Comparison of ENCODE assay signal across 24 cellular contexts in genomic region chrX:97405031-97405685, GRCh38.
DNase-seq lines count a peak whose midpoint lies in the region; ATAC-seq, FAIRE-seq and TF ChIP-seq lines count a peak whose summit lies in the region.
"Had no signal": no experiment of that assay in that cellular context is flagged by ENCODE, and none has a peak within 500 bp of the region (broad histone marks: within the 10 kb centered on the region; RNA-seq: fewer than 3 reads in every experiment).

No MANE protein-coding gene starts in this region.

- no peaks in the 10 kb centered on the region for H3K4me1 ChIP-seq in mammary epithelial cell (ENCODE audit: insufficient read depth, low read length)
- H3K4me1 ChIP-seq: BLaER1, Caco-2 had no signal

- peaks cover 4% of the 10 kb centered on the region for H3K9me3 ChIP-seq in mammary epithelial cell (replicated peaks; ENCODE audit: insufficient read depth, low read length)
- H3K9me3 ChIP-seq: Caco-2 had no signal

- H3K27ac ChIP-seq in mammary epithelial cell (ENCODE audit: insufficient read depth, low read depth, low read length), result no peak overlapping the region
- H3K27ac ChIP-seq: 22Rv1, BLaER1 had no signal

- H3K27ac Mint-ChIP-seq in MCF 10A (ENCODE audit: low read depth, unreplicated experiment), result no peak overlapping the region
- H3K27ac Mint-ChIP-seq in activated CD4-positive, alpha-beta memory T cell treated with anti-CD3 and anti-CD28 coated beads, Interleukin-2, amount 10 ng/mL, durations not matched to agents 7 days and 5 days, result no peak overlapping the region
- H3K27ac Mint-ChIP-seq: CD4-positive, alpha-beta T cell had no signal

- H3K4me1 Mint-ChIP-seq in MCF 10A (ENCODE audit: insufficient read depth, unreplicated experiment), result no peaks in the 10 kb centered on the region
- H3K4me1 Mint-ChIP-seq in activated CD4-positive, alpha-beta memory T cell treated with anti-CD3 and anti-CD28 coated beads, Interleukin-2, amount 10 ng/mL, durations not matched to agents 7 days and 5 days, result peaks cover 32% of the 10 kb centered on the region

- in situ Hi-C loops in mammary epithelial cell (cut with MboI; ENCODE audit: low sequenced_read_pairs in 2 of 2), result no loop called here

- intact Hi-C loops in MCF 10A (cut with micrococcal nuclease), result no loop called here
- intact Hi-C loops in mammary epithelial cell (cut with micrococcal nuclease), result no loop called here

- peaks cover 18% of the 10 kb centered on the region for H3K27me3 Mint-ChIP-seq in MCF 10A (ENCODE audit: insufficient read depth, unreplicated experiment)
- no peaks in the 10 kb centered on the region for H3K27me3 Mint-ChIP-seq in activated CD4-positive, alpha-beta memory T cell treated with anti-CD3 and anti-CD28 coated beads, Interleukin-2, amount 10 ng/mL, durations not matched to agents 7 days and 5 days
- H3K27me3 Mint-ChIP-seq: CD4-positive, alpha-beta T cell had no signal

- peaks cover 10% of the 10 kb centered on the region for H3K9me3 Mint-ChIP-seq in MCF 10A (ENCODE audit: unreplicated experiment)
- H3K9me3 Mint-ChIP-seq in activated CD4-positive, alpha-beta memory T cell treated with anti-CD3 and anti-CD28 coated beads, Interleukin-2, amount 10 ng/mL, durations not matched to agents 7 days and 5 days, result peaks cover 3% of the 10 kb centered on the region
- H3K9me3 Mint-ChIP-seq: CD4-positive, alpha-beta T cell had no signal

- H3K36me3 Mint-ChIP-seq in MCF 10A (ENCODE audit: insufficient read depth, unreplicated experiment), result peaks cover 7% of the 10 kb centered on the region
- H3K36me3 Mint-ChIP-seq in activated CD4-positive, alpha-beta memory T cell treated with anti-CD3 and anti-CD28 coated beads, Interleukin-2, amount 10 ng/mL, durations not matched to agents 7 days and 5 days (ENCODE audit: low read depth), result peaks cover 11% of the 10 kb centered on the region

- WGBS in mammary epithelial cell (ENCODE audit: low coverage, missing lambda C conversion rate), result 82% methylated on average over 4 of the region's 4 CpGs

- ATAC-seq in GM21576 (IDR thresholded peaks at IDR 0.05; ENCODE audit: unreplicated experiment), result no peak
- no peak for ATAC-seq in HG02571 (IDR thresholded peaks at IDR 0.05; ENCODE audit: unreplicated experiment)
- ATAC-seq: K562 had no signal

- no peak overlapping the region for H3K9ac ChIP-seq in mammary epithelial cell (ENCODE audit: insufficient read depth, low read length)
- H3K9ac ChIP-seq: BLaER1 had no signal

- H3K4me3 ChIP-seq in mammary epithelial cell (replicated peaks in 1 of 3; ENCODE audit: insufficient read depth in 1 of 3, low read depth in 2 of 3, low read length in 3 of 3), result no peak overlapping the region
- H3K4me3 ChIP-seq: BLaER1, K562 had no signal

- peak; percentile 69 for FAIRE-seq in colon (lab: Jason Lieb, UNC)
- FAIRE-seq: K562, RCC 7860 had no signal

- H3K79me2 ChIP-seq in mammary epithelial cell (ENCODE audit: insufficient read depth, low read length), result no peaks in the 10 kb centered on the region

- no peak overlapping the region for H3K4me3 Mint-ChIP-seq in MCF 10A (ENCODE audit: unreplicated experiment)
- H3K4me3 Mint-ChIP-seq in activated CD4-positive, alpha-beta memory T cell treated with anti-CD3 and anti-CD28 coated beads, Interleukin-2, amount 10 ng/mL, durations not matched to agents 7 days and 5 days, result no peak overlapping the region
- H3K4me3 Mint-ChIP-seq: CD4-positive, alpha-beta T cell had no signal

- no peak overlapping the region for H2AFZ ChIP-seq in mammary epithelial cell (ENCODE audit: low read depth, low read length)

- no TSS peak for BruUV-seq in MCF 10A (replicated peaks; lab: Mats Ljungman, UMichigan)
- BruUV-seq in mammary epithelial cell (replicated peaks; lab: Mats Ljungman, UMichigan), result no TSS peak

- CTCF ChIA-PET in MCF 10A (lab: Yijun Ruan, JAX), result no interaction called here
- CTCF ChIA-PET in mammary epithelial cell (lab: Charles Lee; ENCODE audit: low non-redundant PET), result no interaction called here
- CTCF ChIA-PET in activated CD4-positive, alpha-beta memory T cell treated with anti-CD3 and anti-CD28 coated beads, Interleukin-2, amount 10 ng/mL, durations not matched to agents 7 days and 5 days (lab: Charles Lee), result no interaction called here

- DNase-seq in MCF 10A (ENCODE audit: unreplicated experiment), result peak; percentile 21
- DNase-seq in mammary epithelial cell, result no peak
- peak; percentile 55 for DNase-seq in iris pigment epithelial cell (ENCODE audit: low read depth)
- no peak for DNase-seq in NOMO-1 (lab: John Stamatoyannopoulos, UW; ENCODE audit: unreplicated experiment in 2 of 2)
- no peak for DNase-seq in activated CD4-positive, alpha-beta memory T cell treated with anti-CD3 and anti-CD28 coated beads, Interleukin-2, amount 10 ng/mL, durations not matched to agents 7 days and 5 days
- DNase-seq: ACHN; Caco-2; CD4-positive, alpha-beta T cell; DMS 273 treated with DMSO at 0.1 percent for 48 hours; DMS79 treated with DMSO at 0.1 percent for 48 hours; H7; NCI-H1092 treated with DMSO at 0.1 percent for 48 hours; NCI-H1436 treated with DMSO at 0.1 percent for 48 hours; NCI-H1930; NCI-H345; NCI-H524; NCI-H82 had no signal

- dilution Hi-C loops in mammary epithelial cell (cut with HindIII; ENCODE audit: low sequenced_read_pairs), result no loop called here

- TF ChIP-seq CTCF in MCF 10A (IDR thresholded peaks at IDR 0.05; ENCODE audit: unreplicated experiment) (no peak), mammary epithelial cell (conservative IDR thresholded peaks at IDR 0.05 in 1 of 2, IDR thresholded peaks at IDR 0.05 in 1 of 2; ENCODE audit: extremely low read depth in 1 of 2, insufficient read depth in 1 of 2, low read depth in 1 of 2, low read length in 2 of 2) (no peak)

- no peaks in the 10 kb centered on the region for H3K27me3 ChIP-seq in mammary epithelial cell (ENCODE audit: insufficient read depth, low read length)

- no peak overlapping the region for H3K4me2 ChIP-seq in mammary epithelial cell (ENCODE audit: insufficient read depth, low read depth, low read length)
- H3K4me2 ChIP-seq: BLaER1 had no signal

- POLR2A ChIA-PET in MCF 10A (lab: Yijun Ruan, JAX), result no interaction called here
- POLR2A ChIA-PET in activated CD4-positive, alpha-beta memory T cell treated with anti-CD3 and anti-CD28 coated beads, Interleukin-2, amount 10 ng/mL, durations not matched to agents 7 days and 5 days (lab: Charles Lee), result interaction anchor here (0.5 kb wide), 1 partner anchor 444 kb away, joined by 3 read pairs; no protein-coding TSS in a partner anchor

- no peaks in the 10 kb centered on the region for H3K36me3 ChIP-seq in mammary epithelial cell (ENCODE audit: insufficient read depth, low read length)
- H3K36me3 ChIP-seq: BLaER1 had no signal

- no peaks in the 10 kb centered on the region for H4K20me1 ChIP-seq in mammary epithelial cell (ENCODE audit: insufficient read depth, low read length)
- H4K20me1 ChIP-seq: BLaER1 had no signal

Comparison
In these comparisons a context has a peak if more than half of its experiments do, and no peak if none do; other contexts are left out.
1. DNase-seq: peak in MCF 10A (single experiment) and iris pigment epithelial cell (single experiment); none in mammary epithelial cell (single experiment), NOMO-1 (0 of 2) and activated CD4-positive, alpha-beta memory T cell treated with anti-CD3 and anti-CD28 coated beads, Interleukin-2, amount 10 ng/mL, durations not matched to agents 7 days and 5 days (single experiment).